Comparison of ENCODE assay signal across 1 cellular context in genomic region chr1:231039161-231040018, GRCh38.
TF ChIP-seq lines count a peak whose summit lies in the region.

No MANE protein-coding gene starts in this region.

TF ChIP-seq in H1, 55 proteins besides CTCF, POLR2A, EP300 and RAD21 (continued from another document):
- peak; percentile 16; the same call in 1 of the 2 replicates for TF ChIP-seq E2F6 (IDR thresholded peaks at IDR 0.05)
- no peak for TF ChIP-seq POLR2AphosphoS5 (IDR thresholded peaks at IDR 0.05; ENCODE audit: low read depth, low read length)
- TF ChIP-seq NANOG (IDR thresholded peaks at IDR 0.05; ENCODE audit: insufficient read depth, low read depth, low read length, poor library complexity, severe bottlenecking): no peak
- peak; percentile 69 for TF ChIP-seq KDM4A (IDR thresholded peaks at IDR 0.05; ENCODE audit: low read depth, low read length, severe bottlenecking)
- TF ChIP-seq SIRT6 (IDR thresholded peaks at IDR 0.05; ENCODE audit: low read length): no peak
- 0 out of 2 replicates have a peak, but pooled peaks have one; percentile 0 for TF ChIP-seq PHF8 (conservative IDR thresholded peaks at IDR 0.05; ENCODE audit: low read depth, low read length)
- no peak for TF ChIP-seq POU5F1 (IDR thresholded peaks at IDR 0.05; ENCODE audit: low read depth, low read length)
- TF ChIP-seq SP4 (IDR thresholded peaks at IDR 0.05; ENCODE audit: low read length): no peak
- TF ChIP-seq RNF2 (IDR thresholded peaks at IDR 0.05; ENCODE audit: borderline replicate concordance, low read depth, low read length, missing control alignments, poor library complexity, severe bottlenecking): peak; percentile 45
- TF ChIP-seq SUZ12 (IDR thresholded peaks at IDR 0.05; ENCODE audit: low read length): peak; percentile 86
- TF ChIP-seq EZH2 (IDR thresholded peaks at IDR 0.05; ENCODE audit: low read depth, low read length, severe bottlenecking): peak; percentile 90
- 0 out of 2 replicates have a peak, but pooled peaks have one; percentile 36 for TF ChIP-seq CREB1 (IDR thresholded peaks at IDR 0.05)
